Comparison of ENCODE assay signal across 11 cellular contexts in genomic region chr4:169080970-169081369, GRCh38.
DNase-seq lines count a peak whose midpoint lies in the region; ATAC-seq and TF ChIP-seq lines count a peak whose summit lies in the region.
"Had no signal": no experiment of that assay in that cellular context is flagged by ENCODE, and none has a peak within 500 bp of the region (broad histone marks: within the 10 kb centered on the region; RNA-seq: fewer than 3 reads in every experiment).

No MANE protein-coding gene starts in this region.

- no peak for TF ChIP-seq CTCF in fibroblast of lung (conservative IDR thresholded peaks at IDR 0.05 in 1 of 2, IDR thresholded peaks at IDR 0.05 in 1 of 2; ENCODE audit: low read depth in 1 of 2, low read length in 2 of 2)

- H3K36me3 Mint-ChIP-seq in IgD-negative memory B cell = peaks cover 2% of the 10 kb centered on the region
- no peaks in the 10 kb centered on the region for H3K36me3 Mint-ChIP-seq in activated T-cell treated with anti-CD3 and anti-CD28 coated beads, Interleukin-2, amount 50 U/mL, for 24 hours (ENCODE audit: low read depth)
- H3K36me3 Mint-ChIP-seq: T-cell had no signal

- no peaks in the 10 kb centered on the region for H3K36me3 ChIP-seq in fibroblast of lung (ENCODE audit: control insufficient read depth, insufficient read depth, low read length)
- H3K36me3 ChIP-seq in effector memory CD4-positive, alpha-beta T cell (ENCODE audit: control insufficient read depth, insufficient read depth, low read length) = no peaks in the 10 kb centered on the region

- DNase-seq in fibroblast of lung (ENCODE audit: low read depth in 2 of 2) (peak; percentile 59 to 90), putamen (ENCODE audit: low spot score) (peak; percentile 35), NCI-H1417 treated with DMSO at 0.1 percent for 48 hours (lab: John Stamatoyannopoulos, UW) (no peak)
- no peak for DNase-seq in activated T-cell treated with anti-CD3 and anti-CD28 coated beads, Interleukin-2, amount 50 U/mL, for 24 hours
- DNase-seq in effector memory CD4-positive, alpha-beta T cell = no peak
- DNase-seq: naive thymus-derived CD8-positive, alpha-beta T cell; T-cell had no signal

- no peak overlapping the region for H3K4me2 ChIP-seq in fibroblast of lung (ENCODE audit: extremely low read depth, insufficient read depth, low read length)

- H3K9ac ChIP-seq in fibroblast of lung (ENCODE audit: insufficient read depth, low read length) = no peak overlapping the region

- H4K20me1 ChIP-seq in fibroblast of lung (ENCODE audit: control insufficient read depth, extremely low read depth, insufficient read depth, low read length) = no peaks in the 10 kb centered on the region

- ATAC-seq in GM18517 (IDR thresholded peaks at IDR 0.05; ENCODE audit: unreplicated experiment) (peak; percentile 22), GM21423 (IDR thresholded peaks at IDR 0.05; ENCODE audit: unreplicated experiment) (no peak)
- ATAC-seq: naive thymus-derived CD8-positive, alpha-beta T cell; T-cell had no signal

- no peaks in the 10 kb centered on the region for H3K27me3 ChIP-seq in fibroblast of lung (ENCODE audit: control insufficient read depth, insufficient read depth, low read length)
- H3K27me3 ChIP-seq in effector memory CD4-positive, alpha-beta T cell (replicated peaks; ENCODE audit: control insufficient read depth, insufficient read depth, low read length, poor library complexity, severe bottlenecking) = no peaks in the 10 kb centered on the region

- no peak overlapping the region for H3K27ac ChIP-seq in fibroblast of lung (ENCODE audit: insufficient read depth, low read length)
- no peak overlapping the region for H3K27ac ChIP-seq in effector memory CD4-positive, alpha-beta T cell (ENCODE audit: insufficient read depth, low read length, poor library complexity, severe bottlenecking)

- H3K4me1 ChIP-seq in fibroblast of lung (ENCODE audit: control insufficient read depth, extremely low read depth, insufficient read depth, low read length) = peaks cover 4% of the 10 kb centered on the region
- H3K4me1 ChIP-seq in effector memory CD4-positive, alpha-beta T cell (ENCODE audit: control insufficient read depth, insufficient read depth, low read length, poor library complexity, severe bottlenecking) = peaks cover 3% of the 10 kb centered on the region

- H3K79me2 ChIP-seq in fibroblast of lung (ENCODE audit: control insufficient read depth, insufficient read depth, low read length) = no peaks in the 10 kb centered on the region

- no peak overlapping the region for H3K4me3 ChIP-seq in fibroblast of lung (replicated peaks in 1 of 4; ENCODE audit: control extremely low read depth in 1 of 4, insufficient read depth in 1 of 4, low read depth in 3 of 4, low read length in 4 of 4)
- H3K4me3 ChIP-seq in effector memory CD4-positive, alpha-beta T cell (ENCODE audit: insufficient read depth, low read depth, low read length, poor library complexity, severe bottlenecking) = no peak overlapping the region

- peaks cover 14 to 22% (median 18%) of the 10 kb centered on the region in 3 donors for H3K4me1 Mint-ChIP-seq in IgD-negative memory B cell
- H3K4me1 Mint-ChIP-seq in activated T-cell treated with anti-CD3 and anti-CD28 coated beads, Interleukin-2, amount 50 U/mL, for 24 hours (ENCODE audit: low read depth) = peaks cover 16% of the 10 kb centered on the region

- peak overlapping the region in 1 of 3 donors; percentile 39 for H3K27ac Mint-ChIP-seq in IgD-negative memory B cell
- no peak overlapping the region for H3K27ac Mint-ChIP-seq in activated T-cell treated with anti-CD3 and anti-CD28 coated beads, Interleukin-2, amount 50 U/mL, for 24 hours
- H3K27ac Mint-ChIP-seq: T-cell had no signal

- H3K4me3 Mint-ChIP-seq in IgD-negative memory B cell = peak overlapping the region; percentile 53 to 88 (median 70)
- no peak overlapping the region for H3K4me3 Mint-ChIP-seq in activated T-cell treated with anti-CD3 and anti-CD28 coated beads, Interleukin-2, amount 50 U/mL, for 24 hours

- H3K27me3 Mint-ChIP-seq in IgD-negative memory B cell = peaks cover 1% of the 10 kb centered on the region
- H3K27me3 Mint-ChIP-seq in activated T-cell treated with anti-CD3 and anti-CD28 coated beads, Interleukin-2, amount 50 U/mL, for 24 hours = peaks cover 14% of the 10 kb centered on the region

- H2AFZ ChIP-seq in fibroblast of lung (ENCODE audit: low read length) = no peak overlapping the region

- no peaks in the 10 kb centered on the region for H3K9me3 ChIP-seq in fibroblast of lung (ENCODE audit: control insufficient read depth, insufficient read depth, low read depth, low read length)
- no peaks in the 10 kb centered on the region for H3K9me3 ChIP-seq in effector memory CD4-positive, alpha-beta T cell (ENCODE audit: control insufficient read depth, low read length)

- no peaks in the 10 kb centered on the region for H3K9me3 Mint-ChIP-seq in IgD-negative memory B cell
- no peaks in the 10 kb centered on the region for H3K9me3 Mint-ChIP-seq in activated T-cell treated with anti-CD3 and anti-CD28 coated beads, Interleukin-2, amount 50 U/mL, for 24 hours
- H3K9me3 Mint-ChIP-seq: stimulated activated naive CD8-positive, alpha-beta T cell treated with anti-CD3 and anti-CD28 coated beads, Interleukin-15, Interleukin-2, amounts not matched to agents 100 ng/mL and 50 ng/mL, for 24 hours; T-cell had no signal

Comparison
In these comparisons a context has a peak if more than half of its experiments do, and no peak if none do; other contexts are left out.
1. DNase-seq: peak in fibroblast of lung (2 of 2) and putamen (single experiment); none in activated T-cell treated with anti-CD3 and anti-CD28 coated beads, Interleukin-2, amount 50 U/mL, for 24 hours (single experiment), NCI-H1417 treated with DMSO at 0.1 percent for 48 hours (single experiment) and effector memory CD4-positive, alpha-beta T cell (0 of 3).